In genomic region chr6:87904041-87904440, GRCh38 we compare ENCODE assay signal across 1 cellular context.
TF ChIP-seq lines count a peak whose summit lies in the region.

No MANE protein-coding gene starts in this region.

TF ChIP-seq in GM23338, 12 proteins besides CTCF, POLR2A, EP300 and RAD21 (continued from another document):
- TF ChIP-seq REST (IDR thresholded peaks at IDR 0.05; ENCODE audit: unreplicated experiment) (no peak), POLR2AphosphoS5 (IDR thresholded peaks at IDR 0.05; ENCODE audit: low read depth) (no peak), CREB1 (CRISPR knock-in tag; IDR thresholded peaks at IDR 0.05; ENCODE audit: low read depth) (no peak), ZNF462 (CRISPR knock-in tag; IDR thresholded peaks at IDR 0.05) (no peak)
